31 cellular contexts compared by ENCODE assay signal in genomic region chr1:168758503-168758902, GRCh38.
"Had no signal": no experiment of that assay in that cellular context is flagged by ENCODE, and none has a peak within 500 bp of the region (broad histone marks: within the 10 kb centered on the region; RNA-seq: fewer than 3 reads in every experiment).

No MANE protein-coding gene starts in this region.

- H3K4me1 ChIP-seq: adrenal gland, breast epithelium had no signal

- DNase-seq: activated B cell treated with CpG ODN at 0.5 μM for 24 hours; activated CD4-positive, alpha-beta memory T cell treated with anti-CD3 and anti-CD28 coated beads for 36 hours; activated CD4-positive, alpha-beta T cell treated with anti-CD3 and anti-CD28 coated beads for 4 hours; activated CD4-positive, alpha-beta T cell treated with anti-CD3 and anti-CD28 coated beads, Interleukin-2, amount 10 ng/mL, durations not matched to agents 24 days and 14 days; activated CD4-positive, alpha-beta T cell treated with anti-CD3 and anti-CD28 coated beads, Interleukin-2, amount 50 U/mL, for 1 hour; activated CD4-positive, alpha-beta T cell treated with anti-CD3 and anti-CD28 coated beads, Interleukin-2, amount 50 U/mL, for 4 hours; activated CD4-positive, CD25-positive, alpha-beta regulatory T cell treated with anti-CD3 and anti-CD28 coated beads, Interleukin-2, amount 50 U/mL, for 72 hours; activated CD8-positive, alpha-beta memory T cell treated with anti-CD3 and anti-CD28 coated beads, Interleukin-2, amount 50 U/mL, for 4 hours; activated CD8-positive, alpha-beta T cell treated with anti-CD3 and anti-CD28 coated beads for 36 hours; activated effector memory CD4-positive, alpha-beta T cell treated with anti-CD3 and anti-CD28 coated beads, Interleukin-2, amount 50 U/mL, for 16 hours; activated gamma-delta T cell treated with Interleukin-2 at 50 U/mL for 16 hours; activated naive CD4-positive, alpha-beta T cell; activated naive CD4-positive, alpha-beta T cell treated with anti-CD3 and anti-CD28 coated beads for 36 hours; activated naive CD4-positive, alpha-beta T cell treated with anti-CD3 and anti-CD28 coated beads, Interleukin-2, amount 50 U/mL, for 16 hours; activated naive CD8-positive, alpha-beta T cell treated with anti-CD3 and anti-CD28 coated beads for 36 hours; activated T-cell treated with anti-CD3 and anti-CD28 coated beads for 4 hours; activated T-cell treated with anti-CD3 and anti-CD28 coated beads, Interleukin-2, amount 50 U/mL, for 1 hour; activated T-cell treated with anti-CD3 and anti-CD28 coated beads, Interleukin-2, amount 50 U/mL, for 4 hours; activated T-cell treated with anti-CD3 and anti-CD28 coated beads, Interleukin-2, amount 50 U/mL, for 72 hours; adrenal gland; amniotic stem cell; aorta; body of pancreas; brain microvascular endothelial cell; central memory CD4-positive, alpha-beta T cell; T-helper 2 cell; T-helper 9 cell had no signal

- H3K9me3 ChIP-seq: adrenal gland, body of pancreas, breast epithelium had no signal

- H3K4me3 ChIP-seq: adrenal gland, body of pancreas, breast epithelium had no signal

- H3K27me3 ChIP-seq: adrenal gland, body of pancreas, brain microvascular endothelial cell, breast epithelium had no signal

- ATAC-seq: activated CD8-positive, alpha-beta T cell treated with anti-CD3 and anti-CD28 coated beads for 36 hours; activated naive CD4-positive, alpha-beta T cell treated with anti-CD3 and anti-CD28 coated beads, Interleukin-2, amount 50 U/mL, for 72 hours; activated T-cell treated with anti-CD3 and anti-CD28 coated beads, Interleukin-2, amount 50 U/mL, for 4 hours; activated T-cell treated with anti-CD3 and anti-CD28 coated beads, Interleukin-2, amount 50 U/mL, for 72 hours; activated T-helper 17 cell treated with anti-CD3 and anti-CD28 coated beads, Interleukin-2, amount 50 U/mL, for 72 hours had no signal

- H3K36me3 ChIP-seq: adrenal gland, brain microvascular endothelial cell, breast epithelium had no signal

- H3K27ac ChIP-seq: adrenal gland, body of pancreas, brain microvascular endothelial cell, breast epithelium, VCaP had no signal
